ENCODE assay signal across 15 cellular contexts in genomic region chr14:95307402-95308041, GRCh38. TPM values are rescaled to one million over a fixed set of nuclear protein-coding genes. Genes with fewer than 3 reads are reported as not detected.
DNase-seq lines count a peak whose midpoint lies in the region; ATAC-seq, FAIRE-seq and TF ChIP-seq lines count a peak whose summit lies in the region.
"Had no signal": no experiment of that assay in that cellular context is flagged by ENCODE, and none has a peak within 500 bp of the region (broad histone marks: within the 10 kb centered on the region; RNA-seq: fewer than 3 reads in every experiment).

No MANE protein-coding gene starts in this region.

- H3K36me3 Mint-ChIP-seq in CD4-positive, alpha-beta memory T cell = no peaks in the 10 kb centered on the region

- H3K9me3 Mint-ChIP-seq in CD4-positive, alpha-beta memory T cell = peaks cover 0 to 4% (median 0%) of the 10 kb centered on the region in 8 donors
- H3K9me3 Mint-ChIP-seq: stimulated activated naive B cell treated with anti-CD40 and anti-IgM and Interleukin-4, amounts not matched to agents 10 μg/mL and 1 μg/mL and 100 μg/mL, for 72 hours had no signal

- H3K9me3 ChIP-seq in BLaER1 (peaks cover 13% of the 10 kb centered on the region; the same call in 1 of the 2 replicates), body of pancreas (no peaks in the 10 kb centered on the region), kidney (ENCODE audit: control insufficient read depth in 1 of 2, low read length in 2 of 2) (no peaks in the 10 kb centered on the region), parathyroid adenoma (ENCODE audit: control insufficient read depth, low read length) (no peaks in the 10 kb centered on the region)
- no peaks in the 10 kb centered on the region for H3K9me3 ChIP-seq in CD4-positive, alpha-beta memory T cell (ENCODE audit: control insufficient read depth in 1 of 2, low read length in 2 of 2)

- H3K9ac ChIP-seq in BLaER1 (no peak overlapping the region), kidney (ENCODE audit: low read length in 2 of 2) (peak overlapping the region in 1 of 2 donors; percentile 49), parathyroid adenoma (no peak overlapping the region)

- CTCF ChIA-PET in CD4-positive, alpha-beta memory T cell (lab: Charles Lee; ENCODE audit: partially characterized antibody) = no interaction called here

- peaks cover 2 to 19% of the 10 kb centered on the region in 2 donors for H3K27me3 Mint-ChIP-seq in CD4-positive, alpha-beta memory T cell
- H3K27me3 Mint-ChIP-seq: stimulated activated naive B cell treated with anti-CD40 and anti-IgM and Interleukin-4, amounts not matched to agents 10 μg/mL and 1 μg/mL and 100 μg/mL, for 72 hours had no signal

- H3K27ac ChIP-seq in BLaER1 = no peak overlapping the region
- H3K27ac ChIP-seq in body of pancreas = peak overlapping the region; percentile 53 to 77 (median 67)
- peak overlapping the region; percentile 54 to 73 for H3K27ac ChIP-seq in kidney (ENCODE audit: low read depth in 2 of 2, low read length in 2 of 2)
- H3K27ac ChIP-seq in parathyroid adenoma = no peak overlapping the region
- H3K27ac ChIP-seq in foreskin keratinocyte = no peak overlapping the region
- no peak overlapping the region for H3K27ac ChIP-seq in CD4-positive, alpha-beta memory T cell (ENCODE audit: low read depth, low read length)

- H3K4me1 ChIP-seq in BLaER1 (peaks cover 64% of the 10 kb centered on the region), body of pancreas (peaks cover 91% of the 10 kb centered on the region), kidney (ENCODE audit: control insufficient read depth in 1 of 2, insufficient read depth in 1 of 2, low read depth in 1 of 2, low read length in 2 of 2) (peaks cover 48 to 53% of the 10 kb centered on the region in 2 donors), parathyroid adenoma (peaks cover 8% of the 10 kb centered on the region), foreskin keratinocyte (no peaks in the 10 kb centered on the region)
- H3K4me1 ChIP-seq in CD4-positive, alpha-beta memory T cell (ENCODE audit: insufficient read depth, low read length) = no peaks in the 10 kb centered on the region

- H3K4me2 ChIP-seq in BLaER1 (peak overlapping the region; percentile 12; the same call in 1 of the 2 replicates), parathyroid adenoma (ENCODE audit: low read length) (no peak overlapping the region)

- H4K20me1 ChIP-seq in BLaER1 = peaks cover 27% of the 10 kb centered on the region

- WGBS in body of pancreas, 2 donors = 28% methylated on average over 14 of the region's 14 CpGs

- TF ChIP-seq POLR2A in body of pancreas (IDR thresholded peaks at IDR 0.05) = peak in 1 of 3 donors; percentile 39

- DNase-seq in body of pancreas (peak; percentile 75 to 82 (median 78)), kidney (peak; percentile 72), HPDE6-E6E7 (ENCODE audit: extremely low spot score) (no peak), foreskin keratinocyte (no peak)
- no peak for DNase-seq in CD4-positive, alpha-beta memory T cell
- DNase-seq: activated CD4-positive, alpha-beta T cell treated with anti-CD3 and anti-CD28 coated beads for 4 hours; activated naive CD4-positive, alpha-beta T cell; effector CD4-positive, alpha-beta T cell; NCI-H146; NCI-H226; occipital lobe; stimulated activated naive B cell treated with anti-CD40 and anti-IgM and Interleukin-4, amounts not matched to agents 10 μg/mL and 1 μg/mL and 100 μg/mL, for 72 hours had no signal

- TF ChIP-seq CTCF in body of pancreas (IDR thresholded peaks at IDR 0.05) (no peak), kidney (IDR thresholded peaks at IDR 0.05; ENCODE audit: borderline replicate concordance, extremely low read depth, insufficient read depth) (no peak), parathyroid adenoma (IDR thresholded peaks at IDR 0.05) (no peak), foreskin keratinocyte (conservative IDR thresholded peaks at IDR 0.05) (no peak)

- POLR2A ChIA-PET in CD4-positive, alpha-beta memory T cell (lab: Charles Lee; ENCODE audit: partially characterized antibody) = no interaction called here

- no peak for FAIRE-seq in kidney (lab: Jason Lieb, UNC)

- H3K36me3 ChIP-seq in BLaER1 (no peaks in the 10 kb centered on the region; the same call in 1 of the 2 replicates), body of pancreas (replicated peaks in 1 of 2; ENCODE audit: insufficient read depth in 1 of 2, low read depth in 2 of 2) (no peaks in the 10 kb centered on the region), kidney (ENCODE audit: control insufficient read depth in 1 of 2, insufficient read depth in 2 of 2, low read length in 2 of 2) (no peaks in the 10 kb centered on the region), parathyroid adenoma (ENCODE audit: control insufficient read depth, insufficient read depth, low read length) (no peaks in the 10 kb centered on the region)
- H3K36me3 ChIP-seq in CD4-positive, alpha-beta memory T cell (ENCODE audit: insufficient read depth, low read length) = no peaks in the 10 kb centered on the region

- H3K4me1 Mint-ChIP-seq in CD4-positive, alpha-beta memory T cell = no peaks in the 10 kb centered on the region

- H3K79me2 ChIP-seq in parathyroid adenoma = no peaks in the 10 kb centered on the region

- no peak overlapping the region for H3K4me3 Mint-ChIP-seq in CD4-positive, alpha-beta memory T cell
- H3K4me3 Mint-ChIP-seq: stimulated activated naive B cell treated with anti-CD40 and anti-IgM and Interleukin-4, amounts not matched to agents 10 μg/mL and 1 μg/mL and 100 μg/mL, for 72 hours had no signal

- ATAC-seq in body of pancreas = peak; percentile 91
- ATAC-seq in HG03571 (IDR thresholded peaks at IDR 0.05; ENCODE audit: unreplicated experiment) = no peak
- ATAC-seq in foreskin keratinocyte = no peak
- ATAC-seq: stimulated activated naive B cell treated with anti-CD40 and anti-IgM and Interleukin-4, amounts not matched to agents 10 μg/mL and 1 μg/mL and 100 μg/mL, for 72 hours had no signal

- intact Hi-C loops in body of pancreas (cut with DNase I) (no loop called here), kidney (cut with DNase I) (no loop called here)
- intact Hi-C loops in CD4-positive, alpha-beta memory T cell (cut with micrococcal nuclease) = no loop called here

- H3K27ac Mint-ChIP-seq in CD4-positive, alpha-beta memory T cell = no peak overlapping the region
- H3K27ac Mint-ChIP-seq: stimulated activated naive B cell treated with anti-CD40 and anti-IgM and Interleukin-4, amounts not matched to agents 10 μg/mL and 1 μg/mL and 100 μg/mL, for 72 hours had no signal

- H2AFZ ChIP-seq in parathyroid adenoma = peak overlapping the region; percentile 45

- H3K4me3 ChIP-seq in BLaER1 = no peak overlapping the region
- H3K4me3 ChIP-seq in body of pancreas = no peak overlapping the region
- H3K4me3 ChIP-seq in kidney (ENCODE audit: low read length in 2 of 2) = peak overlapping the region; percentile 4 to 10
- H3K4me3 ChIP-seq in parathyroid adenoma (ENCODE audit: low read depth, low read length) = no peak overlapping the region
- H3K4me3 ChIP-seq in CD4-positive, alpha-beta memory T cell (ENCODE audit: low read length in 2 of 2) = no peak overlapping the region

- no peaks in the 10 kb centered on the region for H3K27me3 ChIP-seq in BLaER1
- H3K27me3 ChIP-seq in body of pancreas = no peaks in the 10 kb centered on the region
- H3K27me3 ChIP-seq in parathyroid adenoma (ENCODE audit: control insufficient read depth, insufficient read depth, low read length) = no peaks in the 10 kb centered on the region
- no peaks in the 10 kb centered on the region for H3K27me3 ChIP-seq in foreskin keratinocyte
- H3K27me3 ChIP-seq in CD4-positive, alpha-beta memory T cell (ENCODE audit: insufficient read depth, low read length) = peaks cover 3% of the 10 kb centered on the region

RNA-seq across cellular contexts. Expression of gene CLMN, which starts 12.2 kb away (rescaled TPM):
- 10 to 100 TPM; 53.7 to 54.7 TPM for total RNA-seq in body of pancreas
- 151 TPM for total RNA-seq in kidney
- polyA plus RNA-seq in kidney (ENCODE audit: insufficient read depth, low read depth, low replicate concordance) = 33.1 TPM
- 4.7 and 5.7 TPM in 2 replicates for total RNA-seq in foreskin keratinocyte
- 1.9 and 3.2 TPM in 2 replicates for polyA plus RNA-seq in foreskin keratinocyte
- total RNA-seq in CD4-positive, alpha-beta memory T cell = under 1 TPM; 0.22 to 0.70 TPM
- under 1 TPM in 1 of 2 donors, not detected in 1; 0.65 TPM for polyA plus RNA-seq in CD4-positive, alpha-beta memory T cell

Comparison
In these comparisons a context has a peak if more than half of its experiments do, and no peak if none do; other contexts are left out.
1. H3K27ac ChIP-seq: peak in body of pancreas (4 of 4) and kidney (2 of 2); none in BLaER1 (single experiment), parathyroid adenoma (single experiment), foreskin keratinocyte (single experiment) and CD4-positive, alpha-beta memory T cell (single experiment).
2. H3K4me3 ChIP-seq: peak in kidney (2 of 2); none in BLaER1 (single experiment), body of pancreas (0 of 2), parathyroid adenoma (single experiment) and CD4-positive, alpha-beta memory T cell (0 of 2).
3. DNase-seq: peak in body of pancreas (4 of 4) and kidney (single experiment); none in HPDE6-E6E7 (single experiment), foreskin keratinocyte (0 of 2) and CD4-positive, alpha-beta memory T cell (0 of 5).